16 cellular contexts compared by ENCODE assay signal in genomic region chr17:41675157-41676057, GRCh38. TPM values are rescaled to one million over a fixed set of nuclear protein-coding genes. Genes with fewer than 3 reads are reported as not detected.
"Had no signal": no experiment of that assay in that cellular context is flagged by ENCODE, and none has a peak within 500 bp of the region (broad histone marks: within the 10 kb centered on the region; RNA-seq: fewer than 3 reads in every experiment).

No MANE protein-coding gene starts in this region.

RNA-seq across cellular contexts. Expression of gene GAST, which starts 36.7 kb away (rescaled TPM):
- total RNA-seq: activated CD8-positive, alpha-beta memory T cell treated with anti-CD3 and anti-CD28 coated beads for 36 hours; activated T-cell treated with anti-CD3 and anti-CD28 coated beads, Interleukin-2, amount 50 U/mL, for 72 hours; ascending aorta; bronchial epithelial cell; endothelial cell of umbilical vein; esophagus squamous epithelium; heart right ventricle; left lung; mesenteric fat pad; natural killer cell treated with Interleukin-12 subunit alpha and Interleukin-12 subunit beta and Interleukin-15 and Interleukin-18, amount 100 ng/mL, for 72 hours; posterior vena cava; right atrium auricular region; skeletal muscle tissue; suprapubic skin; T-helper 1 cell treated with Interleukin-12 subunit alpha and Interleukin-12 subunit beta and Interleukin-4 antibody, amounts not matched to agents 30 ng/mL and 1 ng/mL, for 36 hours; upper lobe of left lung had no signal
- polyA plus RNA-seq: endothelial cell of umbilical vein, heart right ventricle had no signal

RNA-seq across cellular contexts. Expression of gene KRT17, which starts 51.0 kb away (rescaled TPM):
- total RNA-seq: heart right ventricle; mesenteric fat pad; natural killer cell treated with Interleukin-12 subunit alpha and Interleukin-12 subunit beta and Interleukin-15 and Interleukin-18, amount 100 ng/mL, for 72 hours; right atrium auricular region had no signal

RNA-seq across cellular contexts. Expression of gene HAP1, which starts 59.0 kb away (rescaled TPM):
- total RNA-seq: ascending aorta; natural killer cell treated with Interleukin-12 subunit alpha and Interleukin-12 subunit beta and Interleukin-15 and Interleukin-18, amount 100 ng/mL, for 72 hours; skeletal muscle tissue had no signal
